Comparison of ENCODE assay signal across 29 cellular contexts in genomic region chr22:44436656-44437492, GRCh38.
DNase-seq lines count a peak whose midpoint lies in the region; FAIRE-seq and TF ChIP-seq lines count a peak whose summit lies in the region.
"Had no signal": no experiment of that assay in that cellular context is flagged by ENCODE, and none has a peak within 500 bp of the region (broad histone marks: within the 10 kb centered on the region; RNA-seq: fewer than 3 reads in every experiment).

No MANE protein-coding gene starts in this region.

- H3K9ac ChIP-seq in astrocyte (ENCODE audit: low read length) (no peak overlapping the region), mesenchymal stem cell (ENCODE audit: low read length) (no peak overlapping the region)
- H3K9ac ChIP-seq: SK-N-SH had no signal

- DNase-seq in activated CD4-positive, CD25-positive, alpha-beta regulatory T cell treated with anti-CD3 and anti-CD28 coated beads, Interleukin-2, amount 50 U/mL, for 72 hours: peak; percentile 4
- DNase-seq in activated CD4-positive, CD25-positive, alpha-beta regulatory T cell (lab: John Stamatoyannopoulos, UW): no peak
- DNase-seq in astrocyte (ENCODE audit: low read depth) (no peak), mesenchymal stem cell (no peak), type B pancreatic cell (ENCODE audit: extremely low spot score, unreplicated experiment) (no peak), SKM-1 treated with dmso at 0.1 percent for 144 hours (lab: John Stamatoyannopoulos, UW; ENCODE audit: unreplicated experiment) (no peak), A172 (ENCODE audit: low spot score) (no peak)
- no peak for DNase-seq in stimulated activated CD4-positive, alpha-beta T cell treated with anti-CD3 and anti-CD28 coated beads, Interleukin-2, amount 100 ng/mL, for 48 hours
- DNase-seq: 8988T; activated CD4-positive, alpha-beta T cell treated with anti-CD3 and anti-CD28 coated beads for 4 hours; activated CD8-positive, alpha-beta memory T cell treated with anti-CD3 and anti-CD28 coated beads for 24 hours; activated naive CD4-positive, alpha-beta T cell; DMS 273 treated with DMSO at 0.1 percent for 48 hours; effector CD8-positive, alpha-beta T cell; EL; erythroblast; kidney glomerular epithelial cell; NCI-H2029; SK-N-SH; stimulated activated CD4-positive, alpha-beta T cell treated with anti-CD3 and anti-CD28 coated beads, Interleukin-15, amount 100 ng/mL, for 24 hours; stimulated activated naive CD4-positive, alpha-beta T cell treated with Interleukin-2 at 50 U/mL for 16 hours; T-helper 17 cell had no signal

- H3K27ac ChIP-seq in astrocyte (ENCODE audit: low read depth, low read length) (no peak overlapping the region), mesenchymal stem cell (ENCODE audit: low read length, poor library complexity, severe bottlenecking) (no peak overlapping the region)
- H3K27ac ChIP-seq: right lobe of liver, thoracic aorta had no signal

- H3K79me2 ChIP-seq in astrocyte (ENCODE audit: insufficient read depth, low read length): no peaks in the 10 kb centered on the region

- no peak overlapping the region for H2BK15ac ChIP-seq in mesenchymal stem cell (ENCODE audit: low read depth, poor library complexity, severe bottlenecking)

- peaks cover 7% of the 10 kb centered on the region for H3K4me1 ChIP-seq in astrocyte (ENCODE audit: insufficient read depth, low read length)
- H3K4me1 ChIP-seq in mesenchymal stem cell (ENCODE audit: control insufficient read depth, insufficient read depth, low read depth, low read length): peaks cover 11% of the 10 kb centered on the region
- H3K4me1 ChIP-seq: right lobe of liver had no signal

- H2BK12ac ChIP-seq in mesenchymal stem cell (ENCODE audit: low read length in 2 of 2): no peak overlapping the region

- H3K4me3 ChIP-seq in astrocyte (ENCODE audit: insufficient read depth, low read depth, low read length) (no peak overlapping the region), mesenchymal stem cell (ENCODE audit: insufficient read depth in 1 of 2, low read depth in 1 of 2, low read length in 2 of 2) (no peak overlapping the region)
- H3K4me3 ChIP-seq: lung, right lobe of liver, thoracic aorta had no signal

- peaks cover 3% of the 10 kb centered on the region for H3K27me3 ChIP-seq in astrocyte (ENCODE audit: insufficient read depth, low read length)
- peaks cover 10 to 31% of the 10 kb centered on the region in 2 experiments for H3K27me3 ChIP-seq in mesenchymal stem cell (ENCODE audit: control insufficient read depth in 1 of 2, insufficient read depth in 1 of 2, low read length in 2 of 2)
- H3K27me3 ChIP-seq: right lobe of liver had no signal

- H3K14ac ChIP-seq in mesenchymal stem cell (ENCODE audit: low read length in 2 of 2): no peak overlapping the region

- H4K20me1 ChIP-seq in astrocyte (ENCODE audit: insufficient read depth, low read length): no peaks in the 10 kb centered on the region

- no peak overlapping the region for H3K4me2 ChIP-seq in astrocyte (ENCODE audit: low read length)
- no peak overlapping the region for H3K4me2 ChIP-seq in mesenchymal stem cell (ENCODE audit: low read length, poor library complexity, severe bottlenecking)
- H3K4me2 ChIP-seq: SK-N-SH had no signal

- no peak overlapping the region for H4K8ac ChIP-seq in mesenchymal stem cell (ENCODE audit: low read length)

- no peak overlapping the region for H3K4ac ChIP-seq in mesenchymal stem cell (ENCODE audit: low read depth in 1 of 2, low read length in 2 of 2)

- no peak overlapping the region for H2AK5ac ChIP-seq in mesenchymal stem cell (ENCODE audit: low read length, severe bottlenecking)

- H3K9me3 ChIP-seq in astrocyte (ENCODE audit: insufficient read depth, low read depth, low read length) (no peaks in the 10 kb centered on the region), mesenchymal stem cell (ENCODE audit: control insufficient read depth, low read length) (no peaks in the 10 kb centered on the region)
- H3K9me3 ChIP-seq: right lobe of liver, SK-N-SH, thoracic aorta had no signal

- no peaks in the 10 kb centered on the region for H3K79me1 ChIP-seq in mesenchymal stem cell (replicated peaks; ENCODE audit: low read length, poor library complexity, severe bottlenecking)

- FAIRE-seq in astrocyte (lab: Jason Lieb, UNC): no peak
- FAIRE-seq: GM12891 had no signal

- no peak overlapping the region for H3K23ac ChIP-seq in mesenchymal stem cell (ENCODE audit: low read length in 2 of 2)

- H3K36me3 ChIP-seq in astrocyte (ENCODE audit: insufficient read depth, low read length) (no peaks in the 10 kb centered on the region), mesenchymal stem cell (ENCODE audit: control insufficient read depth in 1 of 2, insufficient read depth in 2 of 2, low read depth in 1 of 2, low read length in 2 of 2) (no peaks in the 10 kb centered on the region)
- H3K36me3 ChIP-seq: right lobe of liver, thoracic aorta had no signal

- H3K4me3 Mint-ChIP-seq in astrocyte (ENCODE audit: unreplicated experiment): no peak overlapping the region
- no peak overlapping the region for H3K4me3 Mint-ChIP-seq in type B pancreatic cell
- H3K4me3 Mint-ChIP-seq: brain; CD4-positive, alpha-beta T cell; IgD-negative memory B cell; T-helper 17 cell had no signal

- H3K27me3 Mint-ChIP-seq in astrocyte (ENCODE audit: low read depth, unreplicated experiment) (peaks cover 23% of the 10 kb centered on the region), type B pancreatic cell (no peaks in the 10 kb centered on the region)
- H3K27me3 Mint-ChIP-seq: CD4-positive, alpha-beta T cell had no signal

- 77% methylated on average over 18 of the region's 19 CpGs for WGBS in mesenchymal stem cell

- TF ChIP-seq CTCF in astrocyte (IDR thresholded peaks at IDR 0.05; ENCODE audit: insufficient read depth, low read depth, low read length) (no peak), type B pancreatic cell (conservative IDR thresholded peaks at IDR 0.05) (no peak)

- H3K4me1 Mint-ChIP-seq in astrocyte (ENCODE audit: low read depth, unreplicated experiment) (peaks cover 4% of the 10 kb centered on the region), type B pancreatic cell (ENCODE audit: unreplicated experiment) (peaks cover 11% of the 10 kb centered on the region)
- H3K4me1 Mint-ChIP-seq: IgD-negative memory B cell had no signal

- no peak overlapping the region for H3K18ac ChIP-seq in mesenchymal stem cell (ENCODE audit: low read depth in 1 of 2, low read length in 2 of 2)

- H2AFZ ChIP-seq in astrocyte (ENCODE audit: low read depth, low read length): peak overlapping the region; percentile 62
- peak overlapping the region; percentile 24 for H2AFZ ChIP-seq in mesenchymal stem cell (ENCODE audit: low read depth, low read length)

- no peak overlapping the region for H4K91ac ChIP-seq in mesenchymal stem cell (ENCODE audit: low read length)

- no peaks in the 10 kb centered on the region for H3K36me3 Mint-ChIP-seq in astrocyte (ENCODE audit: low read depth, unreplicated experiment)
- H3K36me3 Mint-ChIP-seq in type B pancreatic cell: no peaks in the 10 kb centered on the region
- H3K36me3 Mint-ChIP-seq: brain, IgD-negative memory B cell had no signal

- H2BK120ac ChIP-seq in mesenchymal stem cell (ENCODE audit: low read depth, low read length): no peak overlapping the region

- no peak overlapping the region for H2BK5ac ChIP-seq in mesenchymal stem cell (ENCODE audit: low read depth, low read length, poor library complexity, severe bottlenecking)

- H3K9me3 Mint-ChIP-seq in astrocyte (ENCODE audit: unreplicated experiment) (no peaks in the 10 kb centered on the region), type B pancreatic cell (no peaks in the 10 kb centered on the region)
- H3K9me3 Mint-ChIP-seq: CD4-positive, alpha-beta T cell; IgD-negative memory B cell had no signal

- no peak overlapping the region for H3K27ac Mint-ChIP-seq in astrocyte (ENCODE audit: unreplicated experiment)
- H3K27ac Mint-ChIP-seq in type B pancreatic cell: peak overlapping the region; percentile 54
- H3K27ac Mint-ChIP-seq: CD4-positive, alpha-beta T cell; IgD-negative memory B cell; T-helper 17 cell had no signal
